Comparison of ENCODE assay signal across 9 cellular contexts in genomic region chr20:51022227-51022802, GRCh38. TPM values are rescaled to one million over a fixed set of nuclear protein-coding genes. Genes with fewer than 3 reads are reported as not detected.
DNase-seq lines count a peak whose midpoint lies in the region; TF ChIP-seq lines count a peak whose summit lies in the region.
"Had no signal": no experiment of that assay in that cellular context is flagged by ENCODE, and none has a peak within 500 bp of the region (broad histone marks: within the 10 kb centered on the region; RNA-seq: fewer than 3 reads in every experiment).

No MANE protein-coding gene starts in this region.

- DNase-seq in BE2C (no peak), MM.1S (no peak), epithelial cell of prostate (ENCODE audit: low read depth, low spot score) (no peak), neural crest cell (ENCODE audit: low read depth, low spot score) (no peak), SK-N-DZ (ENCODE audit: low spot score) (no peak), NOMO-1 treated with DMSO at 0.1 percent for 48 hours (lab: John Stamatoyannopoulos, UW; ENCODE audit: unreplicated experiment) (no peak), dedifferentiated amniotic fluid mesenchymal stem cell (ENCODE audit: extremely low spot score) (no peak)
- no peak for DNase-seq in effector CD8-positive, alpha-beta T cell (lab: John Stamatoyannopoulos, UW)

- peak overlapping the region; percentile 81 for H3K4me3 Mint-ChIP-seq in neural crest cell

- H4K20me1 ChIP-seq in MM.1S (ENCODE audit: insufficient read depth, low read length), result no peaks in the 10 kb centered on the region

- peak overlapping the region; percentile 23; the same call in 1 of the 2 replicates for H3K9ac ChIP-seq in MM.1S (ENCODE audit: low read length)

- H3K27ac ChIP-seq in MM.1S (ENCODE audit: low read length) (no peak overlapping the region), epithelial cell of prostate (peak overlapping the region; percentile 49)

- peak overlapping the region; percentile 44 for H3K4me3 ChIP-seq in BE2C (ENCODE audit: low read depth, low read length)
- peak overlapping the region; percentile 52 for H3K4me3 ChIP-seq in MM.1S (ENCODE audit: low read length)

- H3K9me2 ChIP-seq in MM.1S (replicated peaks; ENCODE audit: insufficient read depth, low read length), result no peaks in the 10 kb centered on the region

- TF ChIP-seq CTCF in BE2C (IDR thresholded peaks at IDR 0.05; ENCODE audit: low read depth, low read length) (no peak), MM.1S (IDR thresholded peaks at IDR 0.05; ENCODE audit: low read length) (no peak), neural crest cell (conservative IDR thresholded peaks at IDR 0.05) (no peak)

- no peaks in the 10 kb centered on the region for H3F3A ChIP-seq in MM.1S (ENCODE audit: insufficient read depth, low read length)

- H3K36me3 ChIP-seq in BE2C, result no peaks in the 10 kb centered on the region
- no peaks in the 10 kb centered on the region for H3K36me3 ChIP-seq in MM.1S (replicated peaks; ENCODE audit: insufficient read depth, low read length)

- no peak overlapping the region for H3K27ac Mint-ChIP-seq in neural crest cell (ENCODE audit: unreplicated experiment)

- peaks cover 28% of the 10 kb centered on the region for H3K27me3 ChIP-seq in BE2C
- H3K27me3 ChIP-seq in MM.1S (replicated peaks; ENCODE audit: insufficient read depth, low read length), result peaks cover 52% of the 10 kb centered on the region

- peaks cover 12% of the 10 kb centered on the region for H3K4me1 Mint-ChIP-seq in neural crest cell

- H3K9me3 ChIP-seq in BE2C (no peaks in the 10 kb centered on the region), MM.1S (replicated peaks; ENCODE audit: insufficient read depth, low read length) (no peaks in the 10 kb centered on the region)
- H3K9me3 ChIP-seq: body of pancreas had no signal

- H3K36me3 Mint-ChIP-seq in neural crest cell (ENCODE audit: low read depth), result no peaks in the 10 kb centered on the region

- H2AFZ ChIP-seq in MM.1S (ENCODE audit: low read length), result peak overlapping the region; percentile 52; the same call in 1 of the 2 replicates

- H3K4me2 ChIP-seq in MM.1S (ENCODE audit: low read depth, low read length), result peak overlapping the region; percentile 78

- H3K27me3 Mint-ChIP-seq in neural crest cell (ENCODE audit: low read depth), result peaks cover 70% of the 10 kb centered on the region

- H3K79me2 ChIP-seq in MM.1S (ENCODE audit: low read length), result no peaks in the 10 kb centered on the region

- H3K4me1 ChIP-seq in BE2C, result no peaks in the 10 kb centered on the region
- no peaks in the 10 kb centered on the region for H3K4me1 ChIP-seq in MM.1S (ENCODE audit: low read length)

- H3K9me3 Mint-ChIP-seq in neural crest cell, result no peaks in the 10 kb centered on the region

RNA-seq across cellular contexts. Expression of gene KCNG1, which starts 0.6 kb away (rescaled TPM):
- polyA plus RNA-seq in BE2C (2012; ENCODE audit: insufficient read depth, insufficient read length, low read depth), result 89.3 TPM
- total RNA-seq in neural crest cell, result 4.5 and 5.8 TPM in 2 replicates
- 2.1 and 3.9 TPM in 2 replicates for polyA plus RNA-seq in SK-N-DZ (2014; cell fraction: cytosol; rRNA removed)
- 0.83 and 2.7 TPM in 2 replicates for polyA plus RNA-seq in SK-N-DZ (2014; cell fraction: nucleus; rRNA removed)
